ENCODE assay signal across 8 cellular contexts in the genomic region with DNA sequence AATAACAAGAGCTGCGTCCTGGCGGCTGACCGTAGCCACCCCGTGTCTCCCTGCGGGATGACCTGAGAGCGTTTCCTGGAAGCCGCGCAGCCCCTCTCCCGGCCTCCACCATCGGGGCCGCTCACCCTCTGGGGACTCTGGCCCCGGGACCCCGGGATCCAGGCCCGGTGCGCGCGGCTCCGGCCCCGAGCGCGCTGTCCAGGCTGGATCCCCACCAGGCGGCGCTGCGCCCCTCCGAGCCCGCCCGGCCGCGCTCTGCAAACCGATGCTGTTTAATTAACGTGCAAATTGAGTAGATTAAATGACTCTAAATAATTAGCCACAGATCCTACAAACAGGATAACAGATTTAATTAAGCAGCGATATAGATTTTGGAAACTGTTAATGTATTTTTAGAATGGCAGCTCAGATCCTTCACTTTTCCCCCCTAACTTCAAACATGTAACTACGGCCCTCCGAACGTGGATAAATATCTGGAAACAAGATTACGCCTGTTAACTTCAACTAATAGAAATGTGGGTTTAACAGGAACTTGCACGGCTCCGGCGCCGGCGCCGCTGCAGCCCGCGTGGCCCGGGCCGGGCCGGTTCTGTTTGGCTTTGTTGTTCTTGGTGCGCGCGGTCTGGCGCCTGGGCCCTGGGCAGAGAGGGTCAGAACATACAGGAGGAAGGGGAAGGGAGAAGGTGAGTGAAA. TPM values are rescaled to one million over a fixed set of nuclear protein-coding genes. Genes with fewer than 3 reads are reported as not detected.
DNase-seq lines count a peak whose midpoint lies in the region; ATAC-seq and TF ChIP-seq lines count a peak whose summit lies in the region.

No MANE protein-coding gene starts in this region.

- H3K27me3 ChIP-seq in BE2C, result peaks cover 89% of the 10 kb centered on the region

- intact Hi-C loops in left cardiac atrium (cut with DNase I), result loop anchor here (2.0 to 10.0 kb wide), 2 partner anchors 189 to 249 kb away; no protein-coding TSS in a partner anchor

- H3K9me3 ChIP-seq in BE2C, result no peaks in the 10 kb centered on the region

- H3K36me3 ChIP-seq in BE2C, result no peaks in the 10 kb centered on the region

- ATAC-seq in left cardiac atrium (peak; percentile 42 to 51), GM21381 (IDR thresholded peaks at IDR 0.05; ENCODE audit: unreplicated experiment) (no peak), HG02973 (IDR thresholded peaks at IDR 0.05; ENCODE audit: unreplicated experiment) (no peak)

- no peak overlapping the region for H3K4me3 ChIP-seq in BE2C (ENCODE audit: low read depth, low read length)

- DNase-seq in BE2C (peak; percentile 54), left cardiac atrium (no peak), ureter (ENCODE audit: low spot score) (no peak)
- DNase-seq in activated effector memory CD4-positive, alpha-beta T cell treated with Interleukin-2 at 50 U/mL for 16 hours, result peak; percentile 12
- DNase-seq in stimulated activated CD4-positive, alpha-beta T cell treated with anti-CD3 and anti-CD28 coated beads, Interleukin-4, amount 100 ng/mL, for 24 hours, result peak; percentile 49

- no peaks in the 10 kb centered on the region for H3K4me1 ChIP-seq in BE2C

- TF ChIP-seq CTCF in BE2C (IDR thresholded peaks at IDR 0.05; ENCODE audit: low read depth, low read length) (peak; percentile 78), LNCAP (IDR thresholded peaks at IDR 0.05) (peak; percentile 73)

RNA-seq across cellular contexts. Expression of a gene that starts 7.1 kb away (rescaled TPM):
- not detected for polyA plus RNA-seq in BE2C (2012; ENCODE audit: insufficient read depth, insufficient read length, low read depth)
- total RNA-seq in left cardiac atrium (not detected), ureter (not detected)

Comparison
In these comparisons a context has a peak if more than half of its experiments do, and no peak if none do; other contexts are left out.
1. DNase-seq: peak in BE2C (single experiment), activated effector memory CD4-positive, alpha-beta T cell treated with Interleukin-2 at 50 U/mL for 16 hours (single experiment) and stimulated activated CD4-positive, alpha-beta T cell treated with anti-CD3 and anti-CD28 coated beads, Interleukin-4, amount 100 ng/mL, for 24 hours (single experiment); none in left cardiac atrium (single experiment) and ureter (single experiment).
2. ATAC-seq: peak in left cardiac atrium (2 of 2); none in GM21381 (single experiment) and HG02973 (single experiment).